Comparison of ENCODE assay signal across 8 cellular contexts in the genomic region with DNA sequence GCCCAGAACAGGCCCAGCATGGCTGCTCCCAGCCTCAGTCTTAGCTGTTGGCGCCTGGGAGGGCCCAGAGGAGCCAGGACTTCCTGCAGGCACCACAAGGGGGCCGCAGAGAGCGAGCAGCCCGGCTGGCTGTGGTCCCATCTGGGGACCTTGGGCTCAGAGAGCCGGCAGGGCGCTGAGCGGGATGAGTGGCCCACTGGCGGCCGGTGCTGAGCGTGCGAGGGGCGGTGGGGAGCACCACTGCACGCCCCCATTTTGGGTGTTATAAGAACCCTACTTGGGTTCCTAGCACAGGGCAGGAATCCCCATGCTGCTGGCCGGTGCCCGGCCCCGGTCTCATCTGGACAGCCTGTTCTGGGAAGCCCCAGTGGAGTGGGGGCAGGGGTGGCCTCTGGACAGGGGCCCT. TPM values are rescaled to one million over a fixed set of nuclear protein-coding genes. Genes with fewer than 3 reads are reported as not detected.
A peak's percentile ranks its signal among the peaks of the same experiment; 100 is the strongest.
DNase-seq lines count a peak whose midpoint lies in the region; ATAC-seq and TF ChIP-seq lines count a peak whose summit lies in the region.

No MANE protein-coding gene starts in this region.

- no peaks in the 10 kb centered on the region for H3K9me3 ChIP-seq in GM23248 (ENCODE audit: low read depth)

- H3K36me3 Mint-ChIP-seq in glutamatergic neuron (ENCODE audit: unreplicated experiment) (no peaks in the 10 kb centered on the region), type B pancreatic cell (peaks cover 4% of the 10 kb centered on the region)

- ATAC-seq in GM18519 (IDR thresholded peaks at IDR 0.05; ENCODE audit: low FRiP score, unreplicated experiment): no peak

- no peak overlapping the region for H3K4me3 Mint-ChIP-seq in glutamatergic neuron (ENCODE audit: unreplicated experiment)
- no peak overlapping the region for H3K4me3 Mint-ChIP-seq in type B pancreatic cell

- CTCF ChIA-PET in RWPE1 (lab: Yijun Ruan, JAX): interaction anchor here (0.5 to 1.4 kb wide), 16 partner anchors 8 to 1336 kb away, joined by 3 to 5 read pairs (median 3); a partner anchor contains a TSS

- H3K4me1 ChIP-seq in GM23248 (ENCODE audit: insufficient read depth): no peaks in the 10 kb centered on the region

- peak; percentile 75 for TF ChIP-seq CTCF in AG10803 (conservative IDR thresholded peaks at IDR 0.05; ENCODE audit: low read length)
- TF ChIP-seq CTCF in RWPE1 (conservative IDR thresholded peaks at IDR 0.05; ENCODE audit: low read depth): peak; percentile 86
- peak; percentile 92 for TF ChIP-seq CTCF in glutamatergic neuron (IDR thresholded peaks at IDR 0.05; ENCODE audit: partially characterized antibody, unreplicated experiment)
- TF ChIP-seq CTCF in type B pancreatic cell (conservative IDR thresholded peaks at IDR 0.05): peak; percentile 84

- DNase-seq in AG10803 (ENCODE audit: low read depth): peak; percentile 54
- peak; percentile 84 for DNase-seq in GM23248
- DNase-seq in RWPE1 (ENCODE audit: low spot score): peak; percentile 45
- DNase-seq in activated naive CD4-positive, alpha-beta T cell treated with Interleukin-2 at 50 U/mL for 16 hours: peak; percentile 70
- peak; percentile 81 for DNase-seq in glutamatergic neuron
- peak; percentile 47 to 97 (median 78) for DNase-seq in posterior cingulate gyrus
- DNase-seq in type B pancreatic cell (ENCODE audit: extremely low spot score, unreplicated experiment): no peak

- POLR2A ChIA-PET in RWPE1 (lab: Yijun Ruan, JAX; ENCODE audit: low non-redundant PET): no interaction called here

- peaks cover 12% of the 10 kb centered on the region for H3K27me3 Mint-ChIP-seq in glutamatergic neuron (ENCODE audit: unreplicated experiment)
- no peaks in the 10 kb centered on the region for H3K27me3 Mint-ChIP-seq in type B pancreatic cell

- H3K27ac ChIP-seq in GM23248 (0 out of 2 replicates have a peak overlapping the region, but pooled peaks have one; percentile 23), RWPE1 (peak overlapping the region; percentile 56)

- no peak overlapping the region for H2AFZ ChIP-seq in GM23248

- H3K4me1 Mint-ChIP-seq in glutamatergic neuron (ENCODE audit: low read depth, unreplicated experiment): peaks cover 3% of the 10 kb centered on the region
- H3K4me1 Mint-ChIP-seq in type B pancreatic cell (ENCODE audit: unreplicated experiment): no peaks in the 10 kb centered on the region

- peaks cover 14% of the 10 kb centered on the region; the same call in 1 of the 2 replicates for H3K79me2 ChIP-seq in GM23248 (ENCODE audit: insufficient read depth)

- H3K9me2 ChIP-seq in GM23248 (ENCODE audit: insufficient read depth): no peaks in the 10 kb centered on the region

- H3K9me3 Mint-ChIP-seq in glutamatergic neuron (ENCODE audit: unreplicated experiment): peaks cover 6% of the 10 kb centered on the region
- H3K9me3 Mint-ChIP-seq in type B pancreatic cell: no peaks in the 10 kb centered on the region

- no peaks in the 10 kb centered on the region; the same call in 1 of the 2 replicates for H3K36me3 ChIP-seq in GM23248 (ENCODE audit: low read depth)

- 39 to 44% methylated on average over 12 to 16 of the region's 16 CpGs for WGBS in GM23248 (ENCODE audit: low coverage in 1 of 2, low lambda C conversion rate in 2 of 2, missing lambda C conversion rate in 2 of 2), 2 experiments

- in situ Hi-C loops in GM23248 (cut with MboI): no loop called here

- H3K27me3 ChIP-seq in GM23248 (replicated peaks; ENCODE audit: insufficient read depth): no peaks in the 10 kb centered on the region

- peak overlapping the region; percentile 72 for H3K9ac ChIP-seq in GM23248

- no peaks in the 10 kb centered on the region for H4K20me1 ChIP-seq in GM23248 (ENCODE audit: insufficient read depth)

- H3K4me2 ChIP-seq in GM23248 (ENCODE audit: unreplicated experiment): no peak overlapping the region

- H3K27ac Mint-ChIP-seq in glutamatergic neuron (ENCODE audit: unreplicated experiment) (no peak overlapping the region), type B pancreatic cell (no peak overlapping the region)

- no peaks in the 10 kb centered on the region for H3F3A ChIP-seq in GM23248 (ENCODE audit: insufficient read depth)

- no peak overlapping the region for H3K4me3 ChIP-seq in AG10803 (ENCODE audit: low read length)
- no peak overlapping the region for H3K4me3 ChIP-seq in GM23248

- intact Hi-C loops in posterior cingulate gyrus (cut with DNase I): no loop called here

RNA-seq across cellular contexts. Expression of a gene that starts 25.9 kb away (rescaled TPM):
- total RNA-seq in GM23248 (2014; rRNA removed; shearing (Covaris generic)): 149 and 188 TPM in 2 replicates
- polyA plus RNA-seq in GM23248 (2016; fragmentation: Nextera tagmentation; extraction: Ambion mirVana): 317 and 319 TPM in 2 replicates
- 78.5 TPM for total RNA-seq in glutamatergic neuron (ENCODE audit: unreplicated experiment)
- total RNA-seq in type B pancreatic cell (ENCODE audit: low replicate concordance): 11.2 and 20.3 TPM in 2 replicates

RNA-seq across cellular contexts. Expression of a gene that starts 29.1 kb away (rescaled TPM):
- total RNA-seq in GM23248 (2014; rRNA removed; shearing (Covaris generic)): 37.0 and 50.3 TPM in 2 replicates
- 8.1 and 9.6 TPM in 2 replicates for polyA plus RNA-seq in GM23248 (2016; fragmentation: Nextera tagmentation; extraction: Ambion mirVana)
- total RNA-seq in glutamatergic neuron (ENCODE audit: unreplicated experiment) (261 TPM), type B pancreatic cell (ENCODE audit: low replicate concordance) (113 and 194 TPM in 2 replicates)

RNA-seq across cellular contexts. Expression of a gene that starts 38.0 kb away (rescaled TPM):
- 1.8 and 12.3 TPM in 2 replicates for total RNA-seq in GM23248 (2014; rRNA removed; shearing (Covaris generic))
- polyA plus RNA-seq in GM23248 (2016; fragmentation: Nextera tagmentation; extraction: Ambion mirVana): 32.7 and 37.7 TPM in 2 replicates
- total RNA-seq in glutamatergic neuron (ENCODE audit: unreplicated experiment): 49.3 TPM
- total RNA-seq in type B pancreatic cell (ENCODE audit: low replicate concordance): 5.1 and 15.4 TPM in 2 replicates

RNA-seq across cellular contexts. Expression of a gene that starts 42.3 kb away (rescaled TPM):
- 8.7 and 9.8 TPM in 2 replicates for total RNA-seq in GM23248 (2014; rRNA removed; shearing (Covaris generic))
- polyA plus RNA-seq in GM23248 (2016; fragmentation: Nextera tagmentation; extraction: Ambion mirVana): 4.0 and 6.4 TPM in 2 replicates
- total RNA-seq in glutamatergic neuron (ENCODE audit: unreplicated experiment): 13.8 TPM
- total RNA-seq in type B pancreatic cell (ENCODE audit: low replicate concordance): 11.9 and 22.1 TPM in 2 replicates

RNA-seq across cellular contexts. Expression of a gene that starts 50.4 kb away (rescaled TPM):
- total RNA-seq in GM23248 (2014; rRNA removed; shearing (Covaris generic)): 0.13 and 0.43 TPM in 2 replicates
- polyA plus RNA-seq in GM23248 (2016; fragmentation: Nextera tagmentation; extraction: Ambion mirVana): 0.27 and 0.46 TPM in 2 replicates
- total RNA-seq in glutamatergic neuron (ENCODE audit: unreplicated experiment): 2.7 TPM
- total RNA-seq in type B pancreatic cell (ENCODE audit: low replicate concordance): 0.76 and 4.1 TPM in 2 replicates
